ENCODE assay signal across 27 cellular contexts in the genomic region with DNA sequence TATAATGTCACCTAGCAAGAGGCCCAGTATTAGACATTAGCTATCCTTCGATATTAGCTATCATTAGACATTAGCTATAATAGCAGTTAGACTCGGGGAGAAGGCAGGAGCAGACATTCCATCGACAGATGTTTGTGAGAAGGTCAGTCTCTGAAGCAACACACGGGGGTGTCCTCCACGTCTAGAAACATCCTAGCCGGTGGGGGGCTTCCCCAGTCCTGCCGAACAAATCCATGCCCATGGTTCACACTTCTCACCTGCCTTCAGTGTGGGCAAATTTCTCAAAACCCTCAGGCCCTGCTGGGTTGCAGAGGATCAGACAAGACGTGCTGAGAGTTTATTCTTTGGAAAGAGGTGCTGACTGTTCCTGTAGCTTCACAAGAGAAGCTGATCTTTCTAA.
"Had no signal": no experiment of that assay in that cellular context is flagged by ENCODE, and none has a peak within 500 bp of the region (broad histone marks: within the 10 kb centered on the region; RNA-seq: fewer than 3 reads in every experiment).

No MANE protein-coding gene starts in this region.

- FAIRE-seq: pancreas, small intestine had no signal

- H3K4me1 ChIP-seq: pancreas, psoas muscle, right lobe of liver, testis, upper lobe of right lung, uterus had no signal

- H3K9me3 ChIP-seq: neutrophil, pancreas, psoas muscle, right lobe of liver, sigmoid colon, suprapubic skin, testis, tibial artery, transverse colon, upper lobe of right lung, uterus had no signal

- H3K36me3 ChIP-seq: neutrophil, pancreas, right lobe of liver, sigmoid colon, suprapubic skin, tibial artery, transverse colon, upper lobe of right lung, uterus had no signal

- H3K27me3 ChIP-seq: right lobe of liver, sigmoid colon, testis, uterus had no signal

- H3K4me3 ChIP-seq: pancreas, psoas muscle, right lobe of liver, sigmoid colon, suprapubic skin, testis, tibial artery, transverse colon, upper lobe of right lung, uterus had no signal

- H3K27ac ChIP-seq: neutrophil, pancreas, psoas muscle, right lobe of liver, sigmoid colon, suprapubic skin, testis, tibial artery, transverse colon, upper lobe of right lung, uterus had no signal

- DNase-seq: nephron progenitor cell; nucleus accumbens; psoas muscle; right cardiac atrium; sigmoid colon; small intestine; stimulated activated CD4-positive, alpha-beta T cell treated with anti-CD3 and anti-CD28 coated beads, Interleukin-12 subunit alpha, Interleukin-12 subunit beta, amount 100 ng/mL, for 4 hours; stimulated activated CD4-positive, alpha-beta T cell treated with anti-CD3 and anti-CD28 coated beads, Interleukin-1b, Interleukin-23, amount 100 ng/mL, for 48 hours; stimulated activated CD4-positive, alpha-beta T cell treated with anti-CD3 and anti-CD28 coated beads, Interleukin-4, amount 100 ng/mL, for 1 hour; stimulated activated CD4-positive, alpha-beta T cell treated with anti-CD3 and anti-CD28 coated beads, Interleukin-4, amount 100 ng/mL, for 4 hours; stimulated activated CD8-positive, alpha-beta memory T cell treated with anti-CD3 and anti-CD28 coated beads, Interleukin-4, amount 100 ng/mL, for 48 hours; stimulated activated naive CD4-positive, alpha-beta T cell; stimulated activated naive CD8-positive, alpha-beta T cell treated with anti-CD3 and anti-CD28 coated beads, Interleukin-15, amount 100 ng/mL, for 72 hours; stimulated activated naive CD8-positive, alpha-beta T cell treated with anti-CD3 and anti-CD28 coated beads, Interleukin-15, Interleukin-2, amounts not matched to agents 100 U/mL and 50 U/mL, for 24 hours; substantia nigra; testis; tibial artery; transverse colon; upper lobe of right lung; uterus had no signal

- ATAC-seq: naive thymus-derived CD8-positive, alpha-beta T cell; natural killer cell treated with Interleukin-12 subunit alpha and Interleukin-12 subunit beta and Interleukin-15 and Interleukin-18, amount 100 ng/mL, for 72 hours; pancreas; psoas muscle; right cardiac atrium; right lobe of liver; stimulated activated memory B cell treated with anti-CD40 and anti-IgM and Interleukin-4, amounts not matched to agents 10 μg/mL and 1 μg/mL and 100 μg/mL, for 72 hours; stimulated activated naive CD8-positive, alpha-beta T cell treated with anti-CD3 and anti-CD28 coated beads, Interleukin-15, amount 100 ng/mL, for 72 hours; stimulated activated naive CD8-positive, alpha-beta T cell treated with anti-CD3 and anti-CD28 coated beads, Interleukin-15, Interleukin-2, amounts not matched to agents 100 U/mL and 50 U/mL, for 24 hours; upper lobe of right lung had no signal
